In the genomic region with DNA sequence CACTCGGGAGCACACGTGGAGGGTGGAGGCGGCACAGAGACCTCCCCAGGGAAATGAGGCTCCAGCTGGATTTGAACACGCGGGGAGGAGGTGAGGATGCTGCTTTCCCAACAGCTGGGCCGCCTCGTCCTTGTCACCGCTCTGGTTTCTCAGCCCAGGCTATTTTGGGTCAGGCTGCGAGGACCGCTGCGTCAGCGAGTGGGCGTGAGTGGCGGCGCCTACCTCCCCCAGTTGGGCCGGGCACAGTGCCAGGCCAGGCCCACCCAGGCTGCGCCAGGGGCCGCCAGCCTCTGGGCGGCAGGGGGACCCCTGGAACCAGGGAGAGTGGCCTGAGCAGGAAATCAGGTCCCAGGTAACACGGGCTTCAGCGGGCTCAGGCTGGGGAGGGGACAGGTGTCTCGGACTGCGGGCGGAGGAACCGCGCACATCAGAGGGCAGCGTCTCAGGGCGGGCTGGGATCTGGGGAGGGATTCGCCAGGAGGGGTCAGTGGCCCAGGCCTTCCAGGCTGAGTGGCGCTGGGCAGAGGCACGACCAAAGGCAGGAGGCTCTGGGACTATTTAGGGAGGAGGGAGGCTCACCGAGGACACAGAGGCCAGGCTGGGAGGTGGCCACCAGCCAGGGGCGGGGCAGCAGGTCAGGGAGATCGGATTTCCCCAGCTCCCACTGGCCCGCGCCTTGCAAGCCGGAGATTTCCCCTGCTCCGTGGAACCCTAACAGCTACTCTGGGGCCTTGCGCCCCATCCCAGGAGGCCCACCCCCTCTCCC, we compare ENCODE assay signal across 9 cellular contexts.
DNase-seq lines count a peak whose midpoint lies in the region; ATAC-seq and TF ChIP-seq lines count a peak whose summit lies in the region.
"Had no signal": no experiment of that assay in that cellular context is flagged by ENCODE, and none has a peak within 500 bp of the region (broad histone marks: within the 10 kb centered on the region; RNA-seq: fewer than 3 reads in every experiment).

No MANE protein-coding gene starts in this region.

- TF ChIP-seq POLR2A in sigmoid colon (IDR thresholded peaks at IDR 0.05) = no peak

- H3K9me3 ChIP-seq in HUES6 (ENCODE audit: control insufficient read depth, insufficient read depth, low read depth, low read length) (no peaks in the 10 kb centered on the region), mammary epithelial cell (replicated peaks; ENCODE audit: insufficient read depth, low read length) (no peaks in the 10 kb centered on the region), sigmoid colon (no peaks in the 10 kb centered on the region)

- H3K4me3 Mint-ChIP-seq in activated T-cell treated with anti-CD3 and anti-CD28 coated beads, Interleukin-2, amount 50 U/mL, for 72 hours = no peak overlapping the region

- no peaks in the 10 kb centered on the region for H3K36me3 ChIP-seq in HUES6 (ENCODE audit: control insufficient read depth, insufficient read depth, low read length)
- no peaks in the 10 kb centered on the region for H3K36me3 ChIP-seq in mammary epithelial cell (ENCODE audit: insufficient read depth, low read length)
- no peaks in the 10 kb centered on the region for H3K36me3 ChIP-seq in sigmoid colon

- peaks cover 25% of the 10 kb centered on the region for H3K4me1 ChIP-seq in HUES6 (ENCODE audit: control insufficient read depth, insufficient read depth, low read length)
- H3K4me1 ChIP-seq in mammary epithelial cell (ENCODE audit: insufficient read depth, low read length) = peaks cover 5% of the 10 kb centered on the region
- H3K4me1 ChIP-seq in sigmoid colon = peaks cover 0 to 11% (median 7%) of the 10 kb centered on the region in 4 donors

- H3K9ac ChIP-seq in HUES6 (ENCODE audit: low read length) = peak overlapping the region; percentile 51
- no peak overlapping the region for H3K9ac ChIP-seq in mammary epithelial cell (ENCODE audit: insufficient read depth, low read length)

- dilution Hi-C loops in mammary epithelial cell (cut with HindIII; ENCODE audit: low sequenced_read_pairs) = loop anchor here (5.0 to 10.0 kb wide), 2 partner anchors 77 to 146 kb away; no protein-coding TSS in a partner anchor

- DNase-seq in mammary epithelial cell (no peak), iPS-NIHi11 (ENCODE audit: low spot score) (peak; percentile 74), sigmoid colon (peak; percentile 64), SKM-1 (lab: John Stamatoyannopoulos, UW; ENCODE audit: unreplicated experiment) (no peak)
- DNase-seq in activated T-cell treated with anti-CD3 and anti-CD28 coated beads, Interleukin-2, amount 50 U/mL, for 72 hours = no peak

- in situ Hi-C loops in mammary epithelial cell (cut with MboI; ENCODE audit: low sequenced_read_pairs in 2 of 2) = no loop called here

- H3K27ac ChIP-seq in HUES6 (ENCODE audit: low read depth, low read length) = peak overlapping the region; percentile 38; the same call in 1 of the 2 replicates
- H3K27ac ChIP-seq in mammary epithelial cell (ENCODE audit: insufficient read depth, low read depth, low read length) = no peak overlapping the region
- H3K27ac ChIP-seq in sigmoid colon = no peak overlapping the region

- ATAC-seq in activated T-cell treated with anti-CD3 and anti-CD28 coated beads, Interleukin-2, amount 50 U/mL, for 72 hours (replicated peaks in 1 of 2) = no peak
- ATAC-seq in HG03159 (IDR thresholded peaks at IDR 0.05; ENCODE audit: unreplicated experiment) (no peak), HG02870 (IDR thresholded peaks at IDR 0.05; ENCODE audit: unreplicated experiment) (no peak)

- H3K4me3 ChIP-seq in HUES6 (ENCODE audit: low read depth, low read length) (peak overlapping the region; percentile 43), mammary epithelial cell (replicated peaks in 1 of 3; ENCODE audit: insufficient read depth in 1 of 3, low read depth in 2 of 3, low read length in 3 of 3) (no peak overlapping the region), sigmoid colon (no peak overlapping the region)

- H3K27ac Mint-ChIP-seq in activated T-cell treated with anti-CD3 and anti-CD28 coated beads, Interleukin-2, amount 50 U/mL, for 72 hours = no peak overlapping the region
- H3K27ac Mint-ChIP-seq: brain had no signal

- H3K4me2 ChIP-seq in mammary epithelial cell (ENCODE audit: insufficient read depth, low read depth, low read length) = no peak overlapping the region

- peaks cover 13% of the 10 kb centered on the region for H3K27me3 Mint-ChIP-seq in activated T-cell treated with anti-CD3 and anti-CD28 coated beads, Interleukin-2, amount 50 U/mL, for 72 hours (ENCODE audit: low read depth)

- H3K79me2 ChIP-seq in mammary epithelial cell (ENCODE audit: insufficient read depth, low read length) = no peaks in the 10 kb centered on the region

- 32% methylated on average over 16 of the region's 39 CpGs for WGBS in mammary epithelial cell (ENCODE audit: low coverage, missing lambda C conversion rate)
- WGBS in sigmoid colon, 2 donors = 13 to 36% methylated on average over 39 of the region's 39 CpGs

- H3K27me3 ChIP-seq in HUES6 (ENCODE audit: control insufficient read depth, insufficient read depth, low read length) (peaks cover 3% of the 10 kb centered on the region; the same call in 1 of the 2 replicates), mammary epithelial cell (ENCODE audit: insufficient read depth, low read length) (no peaks in the 10 kb centered on the region), sigmoid colon (peaks cover 0 to 32% (median 8%) of the 10 kb centered on the region in 3 donors)

- H4K20me1 ChIP-seq in mammary epithelial cell (ENCODE audit: insufficient read depth, low read length) = no peaks in the 10 kb centered on the region

- TF ChIP-seq CTCF in mammary epithelial cell (conservative IDR thresholded peaks at IDR 0.05 in 1 of 2, IDR thresholded peaks at IDR 0.05 in 1 of 2; ENCODE audit: extremely low read depth in 1 of 2, insufficient read depth in 1 of 2, low read depth in 1 of 2, low read length in 2 of 2) (no peak), sigmoid colon (IDR thresholded peaks at IDR 0.05) (no peak)

- no peaks in the 10 kb centered on the region for H3K9me3 Mint-ChIP-seq in activated T-cell treated with anti-CD3 and anti-CD28 coated beads, Interleukin-2, amount 50 U/mL, for 72 hours

- H3K36me3 Mint-ChIP-seq in activated T-cell treated with anti-CD3 and anti-CD28 coated beads, Interleukin-2, amount 50 U/mL, for 72 hours (ENCODE audit: insufficient read depth in 2 of 2) = no peaks in the 10 kb centered on the region
- H3K36me3 Mint-ChIP-seq: brain had no signal

- intact Hi-C loops in mammary epithelial cell (cut with micrococcal nuclease) (no loop called here), sigmoid colon (cut with DNase I) (no loop called here)

- CTCF ChIA-PET in mammary epithelial cell (lab: Charles Lee; ENCODE audit: low non-redundant PET) = no interaction called here

- TF ChIP-seq EP300 in sigmoid colon (IDR thresholded peaks at IDR 0.05) = no peak

- H3K4me1 Mint-ChIP-seq in activated T-cell treated with anti-CD3 and anti-CD28 coated beads, Interleukin-2, amount 50 U/mL, for 72 hours (ENCODE audit: low read depth) = no peaks in the 10 kb centered on the region

- H2AFZ ChIP-seq in mammary epithelial cell (ENCODE audit: low read depth, low read length) = peak overlapping the region; percentile 67

- BruUV-seq in mammary epithelial cell (replicated peaks; lab: Mats Ljungman, UMichigan) = no TSS peak

Comparison
In these comparisons a context has a peak if more than half of its experiments do, and no peak if none do; other contexts are left out.
1. DNase-seq: peak in iPS-NIHi11 (single experiment) and sigmoid colon (single experiment); none in mammary epithelial cell (single experiment), SKM-1 (single experiment) and activated T-cell treated with anti-CD3 and anti-CD28 coated beads, Interleukin-2, amount 50 U/mL, for 72 hours (0 of 2).